In genomic region chr18:62784966-62785413, GRCh38 we compare ENCODE assay signal across 9 cellular contexts.
A peak's percentile ranks its signal among the peaks of the same experiment; 100 is the strongest.
DNase-seq lines count a peak whose midpoint lies in the region; ATAC-seq, FAIRE-seq and TF ChIP-seq lines count a peak whose summit lies in the region.
"Had no signal": no experiment of that assay in that cellular context is flagged by ENCODE, and none has a peak within 500 bp of the region (broad histone marks: within the 10 kb centered on the region; RNA-seq: fewer than 3 reads in every experiment).

No MANE protein-coding gene starts in this region.

- H3K4me1 ChIP-seq in BLaER1 treated with 17β-estradiol and CSF1 and Interleukin-3, amounts not matched to agents 10 nM and 100 nM, result peaks cover 33 to 75% (median 59%) of the 10 kb centered on the region in 10 experiments
- H3K4me1 ChIP-seq in small intestine (ENCODE audit: control insufficient read depth in 2 of 2, insufficient read depth in 1 of 2, low read depth in 1 of 2, low read length in 1 of 2) (peaks cover 0 to 3% of the 10 kb centered on the region in 2 donors), SJCRH30 (no peaks in the 10 kb centered on the region)

- peaks cover 0 to 77% (median 41%) of the 10 kb centered on the region in 11 experiments; a peak in 14 of 22 replicates for H4K20me1 ChIP-seq in BLaER1 treated with 17β-estradiol and CSF1 and Interleukin-3, amounts not matched to agents 10 nM and 100 nM

- no peak for ATAC-seq in GM19452 (IDR thresholded peaks at IDR 0.05; ENCODE audit: unreplicated experiment)

- no peaks in the 10 kb centered on the region for H3K9me3 ChIP-seq in BLaER1 treated with 17β-estradiol and CSF1 and Interleukin-3, amounts not matched to agents 10 nM and 100 nM (replicated peaks in 1 of 11)
- H3K9me3 ChIP-seq in small intestine (ENCODE audit: control insufficient read depth, low read depth) (no peaks in the 10 kb centered on the region), SJCRH30 (replicated peaks) (no peaks in the 10 kb centered on the region)

- no peaks in the 10 kb centered on the region for H3K36me3 ChIP-seq in BLaER1 treated with 17β-estradiol and CSF1 and Interleukin-3, amounts not matched to agents 10 nM and 100 nM
- H3K36me3 ChIP-seq in brain microvascular endothelial cell (replicated peaks) (no peaks in the 10 kb centered on the region), small intestine (ENCODE audit: control insufficient read depth in 2 of 2, insufficient read depth in 2 of 2, low read length in 2 of 2) (no peaks in the 10 kb centered on the region), SJCRH30 (no peaks in the 10 kb centered on the region)

- no peaks in the 10 kb centered on the region for H3K27me3 ChIP-seq in BLaER1 treated with 17β-estradiol and CSF1 and Interleukin-3, amounts not matched to agents 10 nM and 100 nM
- no peaks in the 10 kb centered on the region for H3K27me3 ChIP-seq in brain microvascular endothelial cell (replicated peaks)
- no peaks in the 10 kb centered on the region for H3K27me3 ChIP-seq in small intestine (ENCODE audit: control insufficient read depth in 2 of 2, insufficient read depth in 2 of 2, low read length in 2 of 2)
- H3K27me3 ChIP-seq in SJCRH30, result no peaks in the 10 kb centered on the region

- in situ Hi-C loops in brain microvascular endothelial cell (cut with HindIII; ENCODE audit: low pct_ligation_motif_present, low sequenced_read_pairs), result no loop called here

- TF ChIP-seq CTCF in brain microvascular endothelial cell (IDR thresholded peaks at IDR 0.05; ENCODE audit: low read depth, low read length, missing control alignments), result no peak

- peak overlapping the region; percentile 7 to 62 (median 43); a peak in 17 of 22 replicates for H3K27ac ChIP-seq in BLaER1 treated with 17β-estradiol and CSF1 and Interleukin-3, amounts not matched to agents 10 nM and 100 nM
- H3K27ac ChIP-seq in brain microvascular endothelial cell (no peak overlapping the region), small intestine (ENCODE audit: low read depth in 1 of 2, low read length in 1 of 2) (no peak overlapping the region), SJCRH30 (no peak overlapping the region)

- no peak overlapping the region for H3K4me3 ChIP-seq in BLaER1 treated with 17β-estradiol and CSF1 and Interleukin-3, amounts not matched to agents 10 nM and 100 nM
- H3K4me3 ChIP-seq in brain microvascular endothelial cell (ENCODE audit: low read depth, low read length) (no peak overlapping the region), small intestine (ENCODE audit: low read depth in 1 of 2, low read length in 2 of 2) (no peak overlapping the region), SJCRH30 (no peak overlapping the region)

- FAIRE-seq in small intestine (lab: Jason Lieb, UNC), result no peak
- FAIRE-seq: keratinocyte had no signal

- DNase-seq in LoVo (ENCODE audit: low spot score) (peak; percentile 28), brain microvascular endothelial cell (peak; percentile 70), midbrain (lab: John Stamatoyannopoulos, UW) (peak; percentile 66), small intestine (no peak), DMS 273 treated with DMSO at 0.1 percent for 48 hours (lab: John Stamatoyannopoulos, UW) (no peak), SJCRH30 (no peak)

- H3K9ac ChIP-seq in BLaER1 treated with 17β-estradiol and CSF1 and Interleukin-3, amounts not matched to agents 10 nM and 100 nM, result peak overlapping the region in 2 of 11 experiments; percentile 3 to 22; a peak in 3 of 22 replicates

- peak overlapping the region; percentile 33 to 78 (median 67); a peak in 21 of 22 replicates for H3K4me2 ChIP-seq in BLaER1 treated with 17β-estradiol and CSF1 and Interleukin-3, amounts not matched to agents 10 nM and 100 nM

- 49 to 65% (median 60%) methylated on average over 3 of the region's 3 CpGs for WGBS in small intestine, 3 donors

Comparison
In these comparisons a context has a peak if more than half of its experiments do, and no peak if none do; other contexts are left out.
1. H3K27ac ChIP-seq: peak in BLaER1 treated with 17β-estradiol and CSF1 and Interleukin-3, amounts not matched to agents 10 nM and 100 nM (11 of 11); none in brain microvascular endothelial cell (single experiment), small intestine (0 of 2) and SJCRH30 (single experiment).
2. DNase-seq: peak in LoVo (single experiment), brain microvascular endothelial cell (single experiment) and midbrain (single experiment); none in small intestine (single experiment), DMS 273 treated with DMSO at 0.1 percent for 48 hours (single experiment) and SJCRH30 (0 of 2).